Comparison of ENCODE assay signal across 17 cellular contexts in genomic region chr10:89458289-89458688, GRCh38. TPM values are rescaled to one million over a fixed set of nuclear protein-coding genes. Genes with fewer than 3 reads are reported as not detected.
A peak's percentile ranks its signal among the peaks of the same experiment; 100 is the strongest.
DNase-seq lines count a peak whose midpoint lies in the region; ATAC-seq, FAIRE-seq and TF ChIP-seq lines count a peak whose summit lies in the region.
"Had no signal": no experiment of that assay in that cellular context is flagged by ENCODE, and none has a peak within 500 bp of the region (broad histone marks: within the 10 kb centered on the region; RNA-seq: fewer than 3 reads in every experiment).

No MANE protein-coding gene starts in this region.

- H3K9me3 Mint-ChIP-seq in astrocyte (ENCODE audit: unreplicated experiment), result peaks cover 2% of the 10 kb centered on the region
- H3K9me3 Mint-ChIP-seq: activated CD8-positive, alpha-beta T cell treated with anti-CD3 and anti-CD28 coated beads for 36 hours; activated naive CD4-positive, alpha-beta T cell treated with anti-CD3 and anti-CD28 coated beads, Interleukin-2, amount 10 ng/mL, durations not matched to agents 7 days and 5 days had no signal

- peaks cover 13% of the 10 kb centered on the region for H3K4me1 Mint-ChIP-seq in astrocyte (ENCODE audit: low read depth, unreplicated experiment)
- H3K4me1 Mint-ChIP-seq: activated naive CD4-positive, alpha-beta T cell treated with anti-CD3 and anti-CD28 coated beads, Interleukin-2, amount 10 ng/mL, durations not matched to agents 7 days and 5 days had no signal

- H3K4me3 ChIP-seq in astrocyte (ENCODE audit: insufficient read depth, low read depth, low read length) (peak overlapping the region; percentile 14), MM.1S (ENCODE audit: low read length) (no peak overlapping the region)
- H3K4me3 ChIP-seq: dorsolateral prefrontal cortex had no signal

- H3K9me3 ChIP-seq in astrocyte (ENCODE audit: insufficient read depth, low read depth, low read length) (no peaks in the 10 kb centered on the region), MM.1S (replicated peaks; ENCODE audit: insufficient read depth, low read length) (no peaks in the 10 kb centered on the region)

- H2AFZ ChIP-seq in astrocyte (ENCODE audit: low read depth, low read length) (no peak overlapping the region), MM.1S (ENCODE audit: low read length) (no peak overlapping the region)

- H3K9ac ChIP-seq in astrocyte (ENCODE audit: low read length), result no peak overlapping the region
- no peak overlapping the region for H3K9ac ChIP-seq in MM.1S (ENCODE audit: low read length)

- DNase-seq in Right ventricle myocardium superior (no peak), cardiac septum (ENCODE audit: low spot score) (no peak), astrocyte (ENCODE audit: low read depth) (peak; percentile 87), left cardiac atrium (no peak), COLO829 (ENCODE audit: low spot score) (no peak), MM.1S (no peak)
- DNase-seq: 8988T; activated CD8-positive, alpha-beta T cell treated with anti-CD3 and anti-CD28 coated beads for 36 hours; activated naive CD4-positive, alpha-beta T cell treated with anti-CD3 and anti-CD28 coated beads, Interleukin-2, amount 10 ng/mL, durations not matched to agents 7 days and 5 days; DND-41; dorsolateral prefrontal cortex; hypothalamus; KBM-7; NCI-H2029 treated with DMSO at 0.1 percent for 48 hours; T-helper 17 cell had no signal

- H3K27me3 Mint-ChIP-seq in astrocyte (ENCODE audit: low read depth, unreplicated experiment), result no peaks in the 10 kb centered on the region

- no peaks in the 10 kb centered on the region for H3F3A ChIP-seq in MM.1S (ENCODE audit: insufficient read depth, low read length)

- TF ChIP-seq CTCF in astrocyte (IDR thresholded peaks at IDR 0.05; ENCODE audit: insufficient read depth, low read depth, low read length) (no peak), MM.1S (IDR thresholded peaks at IDR 0.05; ENCODE audit: low read length) (no peak)

- no peaks in the 10 kb centered on the region for H3K9me2 ChIP-seq in MM.1S (replicated peaks; ENCODE audit: insufficient read depth, low read length)

- H3K4me2 ChIP-seq in astrocyte (ENCODE audit: low read length), result peak overlapping the region; percentile 75
- H3K4me2 ChIP-seq in MM.1S (ENCODE audit: low read depth, low read length), result no peak overlapping the region

- H3K27ac ChIP-seq in astrocyte (ENCODE audit: low read depth, low read length) (peak overlapping the region; percentile 10), MM.1S (ENCODE audit: low read length) (no peak overlapping the region)
- H3K27ac ChIP-seq: dorsolateral prefrontal cortex had no signal

- peak; percentile 99 for FAIRE-seq in astrocyte (lab: Jason Lieb, UNC)

- H3K4me1 ChIP-seq in astrocyte (ENCODE audit: insufficient read depth, low read length), result peaks cover 9% of the 10 kb centered on the region
- H3K4me1 ChIP-seq in MM.1S (ENCODE audit: low read length), result no peaks in the 10 kb centered on the region

- H3K36me3 ChIP-seq in astrocyte (ENCODE audit: insufficient read depth, low read length) (no peaks in the 10 kb centered on the region), MM.1S (replicated peaks; ENCODE audit: insufficient read depth, low read length) (no peaks in the 10 kb centered on the region)

- H3K79me2 ChIP-seq in astrocyte (ENCODE audit: insufficient read depth, low read length), result no peaks in the 10 kb centered on the region
- no peaks in the 10 kb centered on the region for H3K79me2 ChIP-seq in MM.1S (ENCODE audit: low read length)

- intact Hi-C loops in Right ventricle myocardium superior (cut with DNase I), result no loop called here
- intact Hi-C loops in cardiac septum (cut with DNase I), result no loop called here
- intact Hi-C loops in left cardiac atrium (cut with DNase I), result no loop called here

- H3K27me3 ChIP-seq in astrocyte (ENCODE audit: insufficient read depth, low read length) (no peaks in the 10 kb centered on the region), MM.1S (replicated peaks; ENCODE audit: insufficient read depth, low read length) (no peaks in the 10 kb centered on the region)

- no peaks in the 10 kb centered on the region for H4K20me1 ChIP-seq in astrocyte (ENCODE audit: insufficient read depth, low read length)
- H4K20me1 ChIP-seq in MM.1S (ENCODE audit: insufficient read depth, low read length), result no peaks in the 10 kb centered on the region

- no peak overlapping the region for H3K4me3 Mint-ChIP-seq in astrocyte (ENCODE audit: unreplicated experiment)
- H3K4me3 Mint-ChIP-seq: activated CD8-positive, alpha-beta T cell treated with anti-CD3 and anti-CD28 coated beads for 36 hours; activated naive CD4-positive, alpha-beta T cell treated with anti-CD3 and anti-CD28 coated beads, Interleukin-2, amount 10 ng/mL, durations not matched to agents 7 days and 5 days; T-helper 17 cell had no signal

- ATAC-seq in Right ventricle myocardium superior (ENCODE audit: poor library complexity) (peak; percentile 66), left cardiac atrium (peak; percentile 51 to 61), GM19455 (IDR thresholded peaks at IDR 0.05; ENCODE audit: unreplicated experiment) (no peak)
- no peak for ATAC-seq in activated CD4-positive, CD25-positive, alpha-beta regulatory T cell treated with anti-CD3 and anti-CD28 coated beads, Interleukin-2, amount 50 U/mL, for 24 hours
- ATAC-seq: activated CD8-positive, alpha-beta T cell treated with anti-CD3 and anti-CD28 coated beads for 36 hours; T-helper 17 cell had no signal

- H3K27ac Mint-ChIP-seq in astrocyte (ENCODE audit: unreplicated experiment), result no peak overlapping the region
- H3K27ac Mint-ChIP-seq: activated CD8-positive, alpha-beta T cell treated with anti-CD3 and anti-CD28 coated beads for 36 hours; activated naive CD4-positive, alpha-beta T cell treated with anti-CD3 and anti-CD28 coated beads, Interleukin-2, amount 10 ng/mL, durations not matched to agents 7 days and 5 days; T-helper 17 cell had no signal

- H3K36me3 Mint-ChIP-seq in astrocyte (ENCODE audit: low read depth, unreplicated experiment), result no peaks in the 10 kb centered on the region
- H3K36me3 Mint-ChIP-seq: activated naive CD4-positive, alpha-beta T cell treated with anti-CD3 and anti-CD28 coated beads, Interleukin-2, amount 10 ng/mL, durations not matched to agents 7 days and 5 days had no signal

RNA-seq across cellular contexts. Expression of gene IFIT5, which starts 43.9 kb away (rescaled TPM):
- 7.1 TPM for total RNA-seq in Right ventricle myocardium superior
- 11.5 TPM for total RNA-seq in cardiac septum
- total RNA-seq in astrocyte, result 42.9 and 44.7 TPM in 2 replicates
- 10 to 100 TPM; 10.1 to 14.5 TPM for total RNA-seq in left cardiac atrium

Comparison
In these comparisons a context has a peak if more than half of its experiments do, and no peak if none do; other contexts are left out.
1. ATAC-seq: peak in Right ventricle myocardium superior (single experiment) and left cardiac atrium (2 of 2); none in activated CD4-positive, CD25-positive, alpha-beta regulatory T cell treated with anti-CD3 and anti-CD28 coated beads, Interleukin-2, amount 50 U/mL, for 24 hours (0 of 2) and GM19455 (single experiment).